ENCODE assay signal across 1 cellular context in genomic region chr10:90274721-90275468, GRCh38.
TF ChIP-seq lines count a peak whose summit lies in the region.

No MANE protein-coding gene starts in this region.

TF ChIP-seq in SK-N-SH treated with all-trans-retinoic acid at 6 μM for 48 hours, 23 proteins besides CTCF, POLR2A, EP300 and RAD21 (continued from another document):
- TF ChIP-seq PATZ1 (CRISPR knock-in tag; IDR thresholded peaks at IDR 0.05; ENCODE audit: borderline replicate concordance) (no peak), SNAI2 (CRISPR knock-in tag; IDR thresholded peaks at IDR 0.05) (no peak), TCF4 (CRISPR knock-in tag; IDR thresholded peaks at IDR 0.05; ENCODE audit: borderline replicate concordance) (no peak), POU6F1 (CRISPR knock-in tag; IDR thresholded peaks at IDR 0.05; ENCODE audit: borderline replicate concordance, low read depth) (no peak), CREB5 (CRISPR knock-in tag; IDR thresholded peaks at IDR 0.05; ENCODE audit: low read depth) (no peak), RARB (CRISPR knock-in tag; IDR thresholded peaks at IDR 0.05) (no peak), ESRRG (CRISPR knock-in tag; IDR thresholded peaks at IDR 0.05) (no peak), ZNF565 (CRISPR knock-in tag; conservative IDR thresholded peaks at IDR 0.05; ENCODE audit: low read depth) (no peak)
TF ChIP-seq in SK-N-SH treated with all-trans-retinoic acid at 6 μM for 48 hours: peak in this region for 0.
